In the genomic region with DNA sequence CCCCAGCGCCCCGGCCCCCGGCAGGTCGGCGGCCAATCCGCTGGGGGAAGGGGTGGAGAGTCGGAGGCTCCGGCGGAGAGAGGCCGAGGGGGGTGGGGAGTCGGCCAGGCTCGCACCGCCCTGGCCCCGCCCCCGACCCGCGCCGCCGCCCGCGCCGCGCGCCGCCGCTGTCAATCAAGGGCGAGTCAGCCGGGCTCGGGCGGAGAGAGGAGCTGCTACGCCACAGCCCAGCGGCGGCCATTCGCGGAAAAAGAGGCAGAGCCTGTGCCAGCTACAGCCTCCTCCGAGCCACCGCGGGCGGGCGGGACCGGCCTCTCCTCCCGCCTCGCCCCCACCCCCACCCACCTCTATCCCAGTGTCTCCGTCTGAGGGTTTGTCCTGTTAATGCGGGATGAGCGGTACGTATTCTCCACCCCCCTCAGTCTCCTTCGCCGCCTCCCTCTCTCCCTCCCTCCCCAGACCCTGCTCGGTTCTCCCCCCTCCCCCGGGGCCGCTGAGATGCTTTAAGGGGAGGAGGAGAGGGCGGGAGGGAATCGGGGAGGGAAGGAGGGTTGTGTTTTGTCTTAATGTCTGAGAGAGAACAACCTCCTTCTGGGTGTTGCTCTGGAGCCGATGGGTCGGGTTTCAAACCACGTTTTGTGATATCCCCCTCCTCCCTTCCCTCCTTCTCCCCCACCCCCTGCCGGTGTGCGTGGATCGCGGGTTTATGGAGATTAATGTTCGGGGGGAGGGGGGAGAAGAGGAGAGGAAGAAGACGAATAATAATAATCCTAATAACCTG, we compare ENCODE assay signal across 8 cellular contexts. TPM values are rescaled to one million over a fixed set of nuclear protein-coding genes. Genes with fewer than 3 reads are reported as not detected.
DNase-seq lines count a peak whose midpoint lies in the region; ATAC-seq and TF ChIP-seq lines count a peak whose summit lies in the region.

A gene (plus strand): TSS at position 223 of the 781 bp plus-strand sequence. CDS start 169 bp downstream, at position 392.

- H3K4me1 ChIP-seq in KMS-11 (ENCODE audit: low read depth, poor library complexity, severe bottlenecking) (peaks cover 32% of the 10 kb centered on the region), Panc1 (ENCODE audit: control insufficient read depth, insufficient read depth, low read length) (peaks cover 7% of the 10 kb centered on the region; the same call in 1 of the 2 replicates), muscle layer of colon (ENCODE audit: insufficient read depth, low read length) (peaks cover 22% of the 10 kb centered on the region)

- H3K9ac ChIP-seq in KMS-11 (peak within 1 kb of the TSS; percentile 97), muscle layer of colon (ENCODE audit: low read length) (peak within 1 kb of the TSS; percentile 75)

- no peaks in the 10 kb centered on the region for H3K9me3 ChIP-seq in Panc1 (ENCODE audit: control insufficient read depth, insufficient read depth, low read depth, low read length)
- no peaks in the 10 kb centered on the region for H3K9me3 ChIP-seq in muscle layer of colon (ENCODE audit: low read length)

- no peak for TF ChIP-seq CTCF in KMS-11 (conservative IDR thresholded peaks at IDR 0.05; ENCODE audit: low read depth, low read length)
- no peak for TF ChIP-seq CTCF in Panc1 (IDR thresholded peaks at IDR 0.05)

- peaks cover 54% of the 10 kb centered on the region for H3K4me1 Mint-ChIP-seq in activated T-cell treated with anti-CD3 and anti-CD28 coated beads, Interleukin-2, amount 50 U/mL, for 4 hours (ENCODE audit: low read depth)

- no peaks in the 10 kb centered on the region for H3K27me3 ChIP-seq in KMS-11 (ENCODE audit: insufficient read depth, low read depth)
- H3K27me3 ChIP-seq in Panc1 (ENCODE audit: control insufficient read depth, insufficient read depth, low read length), result no peaks in the 10 kb centered on the region
- no peaks in the 10 kb centered on the region for H3K27me3 ChIP-seq in muscle layer of colon (ENCODE audit: control insufficient read depth in 1 of 2, insufficient read depth in 2 of 2, low read length in 2 of 2)

- peaks cover 14% of the 10 kb centered on the region for H3K36me3 Mint-ChIP-seq in activated T-cell treated with anti-CD3 and anti-CD28 coated beads, Interleukin-2, amount 50 U/mL, for 4 hours (ENCODE audit: insufficient read depth)

- intact Hi-C loops in Panc1 (cut with micrococcal nuclease; ENCODE audit: unreplicated experiment), result loop anchor here (10.0 kb wide), 1 partner anchor 633 kb away; no protein-coding TSS in a partner anchor

- H3K27me3 Mint-ChIP-seq in activated T-cell treated with anti-CD3 and anti-CD28 coated beads, Interleukin-2, amount 50 U/mL, for 4 hours (ENCODE audit: low read depth), result no peaks in the 10 kb centered on the region

- H3K4me3 Mint-ChIP-seq in activated T-cell treated with anti-CD3 and anti-CD28 coated beads, Interleukin-2, amount 50 U/mL, for 4 hours, result peak within 1 kb of the TSS; percentile 97

- peak within 1 kb of the TSS; percentile 98 for H3K4me2 ChIP-seq in KMS-11

- H3K79me2 ChIP-seq in KMS-11 (ENCODE audit: insufficient read depth, low read depth), result no peaks in the 10 kb centered on the region

- no peaks in the 10 kb centered on the region for H3K36me3 ChIP-seq in KMS-11 (ENCODE audit: insufficient read depth)
- H3K36me3 ChIP-seq in Panc1 (ENCODE audit: control insufficient read depth, insufficient read depth, low read length), result no peaks in the 10 kb centered on the region
- no peaks in the 10 kb centered on the region for H3K36me3 ChIP-seq in muscle layer of colon (ENCODE audit: insufficient read depth, low read length)

- no peak within 1 kb of the TSS for H3K4me3 ChIP-seq in KMS-11 (IDR thresholded peaks at IDR 0.05; ENCODE audit: insufficient read depth, low read depth, low read length)
- peak within 1 kb of the TSS; percentile 90 to 92 for H3K4me3 ChIP-seq in Panc1 (ENCODE audit: low read depth in 2 of 2, low read length in 2 of 2)
- peak within 1 kb of the TSS; percentile 70 to 97 for H3K4me3 ChIP-seq in muscle layer of colon (ENCODE audit: low read depth in 1 of 2, low read length in 2 of 2)

- peak; percentile 92 for DNase-seq in DMS79 (lab: John Stamatoyannopoulos, UW)
- DNase-seq in Panc1 (ENCODE audit: low read depth, low spot score), result peak; percentile 45
- DNase-seq in activated T-cell treated with anti-CD3 and anti-CD28 coated beads, Interleukin-2, amount 50 U/mL, for 4 hours, result peak; percentile 94
- DNase-seq in stimulated activated CD8-positive, alpha-beta memory T cell treated with anti-CD3 and anti-CD28 coated beads, Interleukin-7, amount 100 ng/mL, for 1 hour (ENCODE audit: low read depth in 2 of 2), result peak; percentile 90 to 93

- H4K20me1 ChIP-seq in KMS-11 (ENCODE audit: insufficient read depth), result no peaks in the 10 kb centered on the region

- H3K9me3 Mint-ChIP-seq in activated T-cell treated with anti-CD3 and anti-CD28 coated beads, Interleukin-2, amount 50 U/mL, for 4 hours, result no peaks in the 10 kb centered on the region

- peak within 1 kb of the TSS; percentile 94 for H3K27ac ChIP-seq in KMS-11
- peak within 1 kb of the TSS; percentile 93 for H3K27ac ChIP-seq in Panc1 (ENCODE audit: low read length)
- H3K27ac ChIP-seq in muscle layer of colon (ENCODE audit: low read depth, low read length), result peak within 1 kb of the TSS; percentile 89

- no TSS peak for BruUV-seq in Panc1 (replicated peaks; lab: Mats Ljungman, UMichigan)

- ATAC-seq in GM21786 (IDR thresholded peaks at IDR 0.05; ENCODE audit: unreplicated experiment), result peak; percentile 62
- ATAC-seq in Panc1, result peak; percentile 91
- peak; percentile 81 to 83 for ATAC-seq in activated T-cell treated with anti-CD3 and anti-CD28 coated beads, Interleukin-2, amount 50 U/mL, for 4 hours
- peak; percentile 92 for ATAC-seq in esophagus mucosa

- CTCF ChIA-PET in Panc1 (lab: Charles Lee), result interaction anchor here (0.6 kb wide), 2 partner anchors 336 to 649 kb away, joined by 9 to 12 read pairs; no protein-coding TSS in a partner anchor

- peak within 1 kb of the TSS; percentile 99 for H2AFZ ChIP-seq in KMS-11 (ENCODE audit: low read depth)

- POLR2A ChIA-PET in Panc1 (lab: Charles Lee), result interaction anchor here (0.6 to 1.0 kb wide), 2 partner anchors 13 to 270 kb away, joined by 3 read pairs; no protein-coding TSS in a partner anchor

- in situ Hi-C loops in Panc1 (cut with HindIII; ENCODE audit: low pct_unique_long_range_greater_than_20kb, low sequenced_read_pairs), result no loop called here

RNA-seq across cellular contexts. Expression of the gene that starts here (rescaled TPM):
- total RNA-seq in Panc1 (2021; ENCODE audit: unreplicated experiment), result 10.4 TPM
- polyA plus RNA-seq in Panc1 (2012; ENCODE audit: insufficient read length), result 2.9 TPM
- 10 to 100 TPM; 10.5 to 16.5 (median 11.8) TPM for total RNA-seq in activated T-cell treated with anti-CD3 and anti-CD28 coated beads, Interleukin-2, amount 50 U/mL, for 4 hours
- 2.6 TPM for total RNA-seq in esophagus mucosa
